ENCODE assay signal across 29 cellular contexts in the genomic region with DNA sequence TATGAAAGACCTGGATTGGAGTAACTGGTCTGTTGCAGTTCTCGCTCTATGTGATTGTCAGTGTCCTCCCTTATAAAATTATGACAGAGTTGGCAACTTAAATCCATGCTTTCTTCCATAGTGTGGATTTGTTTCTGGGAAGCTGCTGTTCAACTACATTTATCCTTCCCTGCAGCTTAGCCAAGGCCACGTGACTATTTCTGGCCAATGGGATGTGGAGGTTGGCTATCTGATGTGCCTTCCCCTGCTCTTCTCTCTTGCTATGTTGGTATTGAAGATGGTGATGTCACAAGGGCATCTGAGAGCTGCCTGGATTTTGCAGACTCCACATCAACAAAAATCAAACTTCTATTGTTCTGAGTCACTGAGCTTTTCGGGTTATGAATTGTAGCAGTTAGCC.
"Had no signal": no experiment of that assay in that cellular context is flagged by ENCODE, and none has a peak within 500 bp of the region (broad histone marks: within the 10 kb centered on the region; RNA-seq: fewer than 3 reads in every experiment).

No MANE protein-coding gene starts in this region.

- DNase-seq: activated CD4-positive, alpha-beta T cell treated with anti-CD3 and anti-CD28 coated beads for 48 hours; activated CD4-positive, alpha-beta T cell treated with anti-CD3 and anti-CD28 coated beads, Interleukin-2, amount 50 U/mL, for 48 hours; activated CD8-positive, alpha-beta memory T cell treated with anti-CD3 and anti-CD28 coated beads for 24 hours; activated effector memory CD4-positive, alpha-beta T cell treated with Interleukin-2 at 50 U/mL for 16 hours; activated naive CD4-positive, alpha-beta T cell treated with Interleukin-2 at 50 U/mL for 16 hours; adrenal gland; aorta; body of pancreas; cerebellar nuclear complex; dorsolateral prefrontal cortex; effector memory CD8-positive, alpha-beta T cell; foreskin fibroblast; heart left ventricle; left ventricle myocardium superior; mucosa of descending colon; stimulated activated CD4-positive, alpha-beta T cell treated with anti-CD3 and anti-CD28 coated beads, Interleukin-15, amount 100 ng/mL, for 24 hours; stimulated activated CD4-positive, alpha-beta T cell treated with anti-CD3 and anti-CD28 coated beads, Interleukin-2, amount 100 ng/mL, for 24 hours; stimulated activated naive B cell treated with anti-CD40 and anti-IgM and Interleukin-4, amounts not matched to agents 10 μg/mL and 1 μg/mL and 100 μg/mL, for 72 hours; stomach; tibial artery had no signal

- ATAC-seq: activated CD4-positive, CD25-positive, alpha-beta regulatory T cell treated with anti-CD3 and anti-CD28 coated beads, Interleukin-2, amount 50 U/mL, for 24 hours; body of pancreas; effector memory CD8-positive, alpha-beta T cell; heart left ventricle; left ventricle myocardium superior; mucosa of descending colon; natural killer cell treated with Interleukin-12 subunit alpha and Interleukin-12 subunit beta and Interleukin-15 and Interleukin-18, amount 100 ng/mL, for 72 hours; stimulated activated naive B cell treated with anti-CD40 and anti-IgM and Interleukin-4, amounts not matched to agents 10 μg/mL and 1 μg/mL and 100 μg/mL, for 72 hours had no signal

- H3K4me3 ChIP-seq: adrenal gland, body of pancreas, cardiac muscle cell, coronary artery, dorsolateral prefrontal cortex, heart left ventricle, mucosa of descending colon, right atrium auricular region, stomach, suprapubic skin, tibial artery had no signal

- H3K4me1 ChIP-seq: adrenal gland, body of pancreas, heart left ventricle, right atrium auricular region, suprapubic skin, tibial artery had no signal

- H3K9me3 ChIP-seq: adrenal gland, body of pancreas, heart left ventricle, mucosa of descending colon, right atrium auricular region, stomach, suprapubic skin, tibial artery had no signal

- H3K36me3 ChIP-seq: adrenal gland, cardiac muscle cell, heart left ventricle, right atrium auricular region, stomach, suprapubic skin, tibial artery had no signal

- H3K27ac ChIP-seq: adrenal gland, body of pancreas, cardiac muscle cell, coronary artery, heart left ventricle, right atrium auricular region, stomach, suprapubic skin, tibial artery, VCaP had no signal

- H3K27me3 ChIP-seq: adrenal gland, body of pancreas, cardiac muscle cell, dorsolateral prefrontal cortex, heart left ventricle, right atrium auricular region, stomach, suprapubic skin, tibial artery had no signal

- FAIRE-seq: endothelial cell of umbilical vein, islet of Langerhans had no signal
